In the genomic region with DNA sequence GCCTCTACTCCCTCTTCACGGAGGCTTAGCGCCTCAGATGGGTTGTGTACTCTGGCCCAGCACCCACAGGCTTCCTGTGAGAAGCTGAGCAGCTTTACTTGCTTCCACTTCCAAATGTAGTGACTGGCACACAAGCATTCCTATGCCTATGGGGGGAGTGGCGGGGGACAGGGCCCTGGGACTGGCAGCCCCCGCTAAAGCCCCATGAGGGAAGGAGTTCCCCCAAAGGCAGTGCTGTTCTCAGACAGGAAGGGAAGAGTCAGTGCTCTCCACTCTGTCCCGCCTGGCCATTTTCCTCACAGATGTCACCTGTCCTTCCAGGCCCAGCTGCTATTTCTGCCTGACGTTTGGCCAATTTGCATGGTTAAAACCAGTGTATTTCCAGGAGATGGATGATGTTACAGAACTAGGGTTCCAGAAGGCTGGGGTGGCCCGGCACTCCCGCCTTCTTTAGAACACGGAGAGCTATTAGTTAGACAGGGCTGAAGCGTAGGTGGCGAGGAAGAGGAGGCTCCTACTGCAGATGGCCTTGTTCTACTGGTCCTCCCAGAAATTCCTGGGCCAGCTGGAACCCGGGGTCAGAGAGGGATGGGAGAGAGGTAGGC, we compare ENCODE assay signal across 20 cellular contexts.
"Had no signal": no experiment of that assay in that cellular context is flagged by ENCODE, and none has a peak within 500 bp of the region (broad histone marks: within the 10 kb centered on the region; RNA-seq: fewer than 3 reads in every experiment).

No MANE protein-coding gene starts in this region.

- H3K9me3 Mint-ChIP-seq: natural killer cell had no signal

- H3K4me1 ChIP-seq: right atrium auricular region, sigmoid colon, uterus had no signal

- H3K4me1 Mint-ChIP-seq: natural killer cell, neural crest cell had no signal

- H3K27me3 ChIP-seq: heart left ventricle, ovary, right atrium auricular region, sigmoid colon, uterus had no signal

- H3K36me3 ChIP-seq: heart left ventricle, ovary, right atrium auricular region, sigmoid colon, thoracic aorta, uterus had no signal

- DNase-seq: dermis blood vessel endothelial cell; heart left ventricle; hippocampal formation; kidney glomerular epithelial cell; mucosa of descending colon; natural killer cell; nucleus accumbens; sigmoid colon; stimulated activated CD4-positive, alpha-beta T cell treated with anti-CD3 and anti-CD28 coated beads, Interleukin-2, amount 100 ng/mL, for 24 hours; stimulated activated CD4-positive, alpha-beta T cell treated with anti-CD3 and anti-CD28 coated beads, Interleukin-4, amount 100 ng/mL, for 4 hours; stimulated activated naive B cell treated with anti-CD40 and anti-IgM and Interleukin-4, amounts not matched to agents 10 μg/mL and 1 μg/mL and 100 μg/mL, for 72 hours; stimulated activated naive CD8-positive, alpha-beta T cell treated with anti-CD3 and anti-CD28 coated beads, Interleukin-15, amount 100 ng/mL, for 72 hours; substantia nigra; trophoblast cell; uterus had no signal

- H3K4me3 Mint-ChIP-seq: natural killer cell; neural crest cell; stimulated activated naive B cell treated with anti-CD40 and anti-IgM and Interleukin-4, amounts not matched to agents 10 μg/mL and 1 μg/mL and 100 μg/mL, for 72 hours; stimulated activated naive CD8-positive, alpha-beta T cell treated with anti-CD3 and anti-CD28 coated beads, Interleukin-15, amount 100 ng/mL, for 72 hours had no signal

- H3K4me3 ChIP-seq: heart left ventricle, mucosa of descending colon, ovary, right atrium auricular region, sigmoid colon, skin epidermis, thoracic aorta, uterus had no signal

- H3K36me3 Mint-ChIP-seq: natural killer cell had no signal

- ATAC-seq: heart left ventricle; mucosa of descending colon; natural killer cell; stimulated activated naive B cell treated with anti-CD40 and anti-IgM and Interleukin-4, amounts not matched to agents 10 μg/mL and 1 μg/mL and 100 μg/mL, for 72 hours; stimulated activated naive CD8-positive, alpha-beta T cell treated with anti-CD3 and anti-CD28 coated beads, Interleukin-15, amount 100 ng/mL, for 72 hours had no signal

- H3K27ac ChIP-seq: heart left ventricle, ovary, right atrium auricular region, sigmoid colon, skin epidermis, thoracic aorta, uterus had no signal

- H3K27ac Mint-ChIP-seq: natural killer cell; stimulated activated naive B cell treated with anti-CD40 and anti-IgM and Interleukin-4, amounts not matched to agents 10 μg/mL and 1 μg/mL and 100 μg/mL, for 72 hours had no signal
